10 cellular contexts compared by ENCODE assay signal in genomic region chr20:19806806-19807691, GRCh38. TPM values are rescaled to one million over a fixed set of nuclear protein-coding genes. Genes with fewer than 3 reads are reported as not detected.
DNase-seq lines count a peak whose midpoint lies in the region; ATAC-seq and TF ChIP-seq lines count a peak whose summit lies in the region.
"Had no signal": no experiment of that assay in that cellular context is flagged by ENCODE, and none has a peak within 500 bp of the region (broad histone marks: within the 10 kb centered on the region; RNA-seq: fewer than 3 reads in every experiment).

No MANE protein-coding gene starts in this region.

- no peaks in the 10 kb centered on the region for H3K27me3 ChIP-seq in mesenchymal stem cell (ENCODE audit: control insufficient read depth in 1 of 2, insufficient read depth in 1 of 2, low read length in 2 of 2)

- no peak overlapping the region for H3K23ac ChIP-seq in mesenchymal stem cell (ENCODE audit: low read length in 2 of 2)

- no peak overlapping the region for H2BK120ac ChIP-seq in mesenchymal stem cell (ENCODE audit: low read depth, low read length)

- H2AK5ac ChIP-seq in mesenchymal stem cell (ENCODE audit: low read length, severe bottlenecking), result no peak overlapping the region

- no peak overlapping the region for H3K18ac ChIP-seq in mesenchymal stem cell (ENCODE audit: low read depth in 1 of 2, low read length in 2 of 2)

- H3K4me3 Mint-ChIP-seq in brain, result no peak overlapping the region
- H3K4me3 Mint-ChIP-seq in activated CD4-positive, alpha-beta T cell treated with anti-CD3 and anti-CD28 coated beads, Interleukin-2, amount 10 ng/mL, durations not matched to agents 24 days and 14 days, result no peak overlapping the region
- no peak overlapping the region for H3K4me3 Mint-ChIP-seq in natural killer cell treated with Interleukin-12 subunit alpha and Interleukin-12 subunit beta and Interleukin-15 and Interleukin-18, amount 100 ng/mL, for 72 hours
- H3K4me3 Mint-ChIP-seq: CD4-positive, alpha-beta T cell had no signal

- peaks cover 3% of the 10 kb centered on the region for H3K9me3 ChIP-seq in mesenchymal stem cell (ENCODE audit: control insufficient read depth, low read length)

- H3K27ac Mint-ChIP-seq in brain, result peak overlapping the region in 3 of 5 experiments; percentile 30 to 59 (median 45)
- H3K27ac Mint-ChIP-seq in activated CD4-positive, alpha-beta T cell treated with anti-CD3 and anti-CD28 coated beads, Interleukin-2, amount 10 ng/mL, durations not matched to agents 24 days and 14 days, result no peak overlapping the region
- no peak overlapping the region for H3K27ac Mint-ChIP-seq in natural killer cell treated with Interleukin-12 subunit alpha and Interleukin-12 subunit beta and Interleukin-15 and Interleukin-18, amount 100 ng/mL, for 72 hours
- H3K27ac Mint-ChIP-seq: CD4-positive, alpha-beta T cell had no signal

- peaks cover 14 to 39% of the 10 kb centered on the region in 2 experiments for H3K36me3 ChIP-seq in mesenchymal stem cell (ENCODE audit: control insufficient read depth in 1 of 2, insufficient read depth in 2 of 2, low read depth in 1 of 2, low read length in 2 of 2)

- peaks cover 16% of the 10 kb centered on the region for H3K79me1 ChIP-seq in mesenchymal stem cell (replicated peaks; ENCODE audit: low read length, poor library complexity, severe bottlenecking)

- peaks cover 24% of the 10 kb centered on the region for H3K4me1 ChIP-seq in mesenchymal stem cell (ENCODE audit: control insufficient read depth, insufficient read depth, low read depth, low read length)

- no peak overlapping the region for H3K14ac ChIP-seq in mesenchymal stem cell (ENCODE audit: low read length in 2 of 2)

- no peak overlapping the region for H2BK5ac ChIP-seq in mesenchymal stem cell (ENCODE audit: low read depth, low read length, poor library complexity, severe bottlenecking)

- H4K8ac ChIP-seq in mesenchymal stem cell (ENCODE audit: low read length), result no peak overlapping the region

- H4K91ac ChIP-seq in mesenchymal stem cell (ENCODE audit: low read length), result no peak overlapping the region

- peaks cover 68% of the 10 kb centered on the region for H3K36me3 Mint-ChIP-seq in brain
- H3K36me3 Mint-ChIP-seq in activated CD4-positive, alpha-beta T cell treated with anti-CD3 and anti-CD28 coated beads, Interleukin-2, amount 10 ng/mL, durations not matched to agents 24 days and 14 days (ENCODE audit: low read depth), result no peaks in the 10 kb centered on the region
- no peaks in the 10 kb centered on the region for H3K36me3 Mint-ChIP-seq in natural killer cell treated with Interleukin-12 subunit alpha and Interleukin-12 subunit beta and Interleukin-15 and Interleukin-18, amount 100 ng/mL, for 72 hours

- DNase-seq in NCI-H2029 treated with DMSO at 0.1 percent for 48 hours (lab: John Stamatoyannopoulos, UW) (peak; percentile 95), mesenchymal stem cell (no peak), anterior cingulate cortex (lab: John Stamatoyannopoulos, UW) (no peak)
- DNase-seq in activated CD4-positive, alpha-beta T cell treated with anti-CD3 and anti-CD28 coated beads, Interleukin-2, amount 10 ng/mL, durations not matched to agents 24 days and 14 days, result no peak
- DNase-seq in natural killer cell treated with Interleukin-12 subunit alpha and Interleukin-12 subunit beta and Interleukin-15 and Interleukin-18, amount 100 ng/mL, for 72 hours (ENCODE audit: low spot score), result no peak
- DNase-seq: CD4-positive, alpha-beta T cell had no signal

- no peak overlapping the region for H2BK12ac ChIP-seq in mesenchymal stem cell (ENCODE audit: low read length in 2 of 2)

- peaks cover 16% of the 10 kb centered on the region for H3K4me1 Mint-ChIP-seq in brain
- H3K4me1 Mint-ChIP-seq in activated CD4-positive, alpha-beta T cell treated with anti-CD3 and anti-CD28 coated beads, Interleukin-2, amount 10 ng/mL, durations not matched to agents 24 days and 14 days, result no peaks in the 10 kb centered on the region
- no peaks in the 10 kb centered on the region for H3K4me1 Mint-ChIP-seq in natural killer cell treated with Interleukin-12 subunit alpha and Interleukin-12 subunit beta and Interleukin-15 and Interleukin-18, amount 100 ng/mL, for 72 hours (ENCODE audit: low read depth in 2 of 2)

- peaks cover 4 to 20% (median 10%) of the 10 kb centered on the region in 5 experiments for H3K9me3 Mint-ChIP-seq in brain
- H3K9me3 Mint-ChIP-seq in activated CD4-positive, alpha-beta T cell treated with anti-CD3 and anti-CD28 coated beads, Interleukin-2, amount 10 ng/mL, durations not matched to agents 24 days and 14 days, result no peaks in the 10 kb centered on the region
- no peaks in the 10 kb centered on the region for H3K9me3 Mint-ChIP-seq in natural killer cell treated with Interleukin-12 subunit alpha and Interleukin-12 subunit beta and Interleukin-15 and Interleukin-18, amount 100 ng/mL, for 72 hours
- H3K9me3 Mint-ChIP-seq: CD4-positive, alpha-beta T cell had no signal

- peaks cover 4% of the 10 kb centered on the region for H3K27me3 Mint-ChIP-seq in brain
- no peaks in the 10 kb centered on the region for H3K27me3 Mint-ChIP-seq in activated CD4-positive, alpha-beta T cell treated with anti-CD3 and anti-CD28 coated beads, Interleukin-2, amount 10 ng/mL, durations not matched to agents 24 days and 14 days
- H3K27me3 Mint-ChIP-seq in natural killer cell treated with Interleukin-12 subunit alpha and Interleukin-12 subunit beta and Interleukin-15 and Interleukin-18, amount 100 ng/mL, for 72 hours, result peaks cover 13 to 15% of the 10 kb centered on the region in 2 donors

- TF ChIP-seq CTCF in C4-2B (conservative IDR thresholded peaks at IDR 0.05), result peak; percentile 17; the same call in 1 of the 2 replicates
- no peak for TF ChIP-seq CTCF in brain (conservative IDR thresholded peaks at IDR 0.05)

- no peak overlapping the region for H3K4me2 ChIP-seq in mesenchymal stem cell (ENCODE audit: low read length, poor library complexity, severe bottlenecking)

- no peak overlapping the region for H3K4ac ChIP-seq in mesenchymal stem cell (ENCODE audit: low read depth in 1 of 2, low read length in 2 of 2)

- H3K27ac ChIP-seq in C4-2B, result peak overlapping the region; percentile 89
- H3K27ac ChIP-seq in mesenchymal stem cell (ENCODE audit: low read length, poor library complexity, severe bottlenecking), result peak overlapping the region; percentile 38

- H2AFZ ChIP-seq in mesenchymal stem cell (ENCODE audit: low read depth, low read length), result no peak overlapping the region

- H3K9ac ChIP-seq in mesenchymal stem cell (ENCODE audit: low read length), result no peak overlapping the region

- WGBS in mesenchymal stem cell, result 96% methylated on average over 4 of the region's 4 CpGs

- ATAC-seq in GM18861 (IDR thresholded peaks at IDR 0.05; ENCODE audit: unreplicated experiment), result no peak
- ATAC-seq in natural killer cell treated with Interleukin-12 subunit alpha and Interleukin-12 subunit beta and Interleukin-15 and Interleukin-18, amount 100 ng/mL, for 72 hours, result no peak
- ATAC-seq: HepG2 had no signal

- H3K4me3 ChIP-seq in mesenchymal stem cell (ENCODE audit: insufficient read depth in 1 of 2, low read depth in 1 of 2, low read length in 2 of 2), result no peak overlapping the region

- H2BK15ac ChIP-seq in mesenchymal stem cell (ENCODE audit: low read depth, poor library complexity, severe bottlenecking), result no peak overlapping the region

- intact Hi-C loops in activated CD4-positive, alpha-beta T cell treated with anti-CD3 and anti-CD28 coated beads, Interleukin-2, amount 10 ng/mL, durations not matched to agents 24 days and 14 days (cut with micrococcal nuclease), result no loop called here

RNA-seq across cellular contexts. Expression of gene RIN2, which starts 49.0 kb away (rescaled TPM):
- 13.4 TPM for polyA plus RNA-seq in brain (ENCODE audit: insufficient read depth, low read depth, low replicate concordance)
- polyA plus RNA-seq in mesenchymal stem cell (2013, experiment 1 of 2), result 44.5 TPM
- polyA plus RNA-seq in mesenchymal stem cell (2013, experiment 2 of 2), result 41.0 TPM
- not detected in 2 replicates for total RNA-seq in activated CD4-positive, alpha-beta T cell treated with anti-CD3 and anti-CD28 coated beads, Interleukin-2, amount 10 ng/mL, durations not matched to agents 24 days and 14 days
- total RNA-seq in natural killer cell treated with Interleukin-12 subunit alpha and Interleukin-12 subunit beta and Interleukin-15 and Interleukin-18, amount 100 ng/mL, for 72 hours, result not detected

Comparison
In these comparisons a context has a peak if more than half of its experiments do, and no peak if none do; other contexts are left out.
1. H3K27ac Mint-ChIP-seq: peak in brain (3 of 5); none in activated CD4-positive, alpha-beta T cell treated with anti-CD3 and anti-CD28 coated beads, Interleukin-2, amount 10 ng/mL, durations not matched to agents 24 days and 14 days (single experiment) and natural killer cell treated with Interleukin-12 subunit alpha and Interleukin-12 subunit beta and Interleukin-15 and Interleukin-18, amount 100 ng/mL, for 72 hours (0 of 2).